ENCODE assay signal across 34 cellular contexts in genomic region chr3:81867875-81868274, GRCh38.
"Had no signal": no experiment of that assay in that cellular context is flagged by ENCODE, and none has a peak within 500 bp of the region (broad histone marks: within the 10 kb centered on the region; RNA-seq: fewer than 3 reads in every experiment).

No MANE protein-coding gene starts in this region.

- H3K4me3 ChIP-seq: adrenal gland, ascending aorta, body of pancreas, breast epithelium, cardiac muscle cell had no signal

- DNase-seq: activated effector memory CD4-positive, alpha-beta T cell treated with anti-CD3 and anti-CD28 coated beads, Interleukin-2, amount 50 U/mL, for 16 hours; activated effector memory CD4-positive, alpha-beta T cell treated with Interleukin-2 at 50 U/mL for 16 hours; activated gamma-delta T cell; activated gamma-delta T cell treated with Interleukin-2 at 50 U/mL for 16 hours; activated naive CD4-positive, alpha-beta T cell; activated naive CD4-positive, alpha-beta T cell treated with anti-CD3 and anti-CD28 coated beads for 36 hours; activated naive CD4-positive, alpha-beta T cell treated with anti-CD3 and anti-CD28 coated beads, Interleukin-2, amount 10 ng/mL, durations not matched to agents 7 days and 5 days; activated naive CD4-positive, alpha-beta T cell treated with anti-CD3 and anti-CD28 coated beads, Interleukin-2, amount 50 U/mL, for 16 hours; activated naive CD4-positive, alpha-beta T cell treated with Interleukin-2 at 50 U/mL for 16 hours; activated naive CD8-positive, alpha-beta T cell treated with anti-CD3 and anti-CD28 coated beads for 36 hours; activated naive CD8-positive, alpha-beta T cell treated with anti-CD3 and anti-CD28 coated beads, Interleukin-2, amount 10 ng/mL, durations not matched to agents 7 days and 5 days; activated naive CD8-positive, alpha-beta T cell treated with anti-CD3 and anti-CD28 coated beads, Interleukin-2, amount 50 U/mL, for 24 hours; activated T-cell treated with anti-CD3 and anti-CD28 coated beads, Interleukin-2, amount 50 U/mL, for 1 hour; activated T-cell treated with anti-CD3 and anti-CD28 coated beads, Interleukin-2, amount 50 U/mL, for 24 hours; activated T-cell treated with anti-CD3 and anti-CD28 coated beads, Interleukin-2, amount 50 U/mL, for 4 hours; activated T-cell treated with anti-CD3 and anti-CD28 coated beads, Interleukin-2, amount 50 U/mL, for 48 hours; activated T-cell treated with anti-CD3 and anti-CD28 coated beads, Interleukin-2, amount 50 U/mL, for 72 hours; adrenal gland; amniotic stem cell; amygdala; anterior cingulate cortex; aorta; body of pancreas; brain microvascular endothelial cell; caudate nucleus; central memory CD4-positive, alpha-beta T cell; cerebellar nuclear complex had no signal

- H3K4me1 ChIP-seq: adrenal gland, ascending aorta, body of pancreas, breast epithelium had no signal

- FAIRE-seq: astrocyte, bronchial epithelial cell had no signal

- H3K36me3 ChIP-seq: adrenal gland, ascending aorta, brain microvascular endothelial cell, breast epithelium, cardiac muscle cell had no signal

- H3K27me3 ChIP-seq: adrenal gland, ascending aorta, body of pancreas, brain microvascular endothelial cell, breast epithelium, cardiac muscle cell had no signal

- H3K27ac ChIP-seq: adrenal gland, ascending aorta, body of pancreas, brain microvascular endothelial cell, breast epithelium, cardiac muscle cell had no signal

- H3K9me3 ChIP-seq: adrenal gland, ascending aorta, body of pancreas, breast epithelium had no signal

- ATAC-seq: activated naive CD4-positive, alpha-beta T cell treated with anti-CD3 and anti-CD28 coated beads, Interleukin-2, amount 50 U/mL, for 72 hours; activated naive CD8-positive, alpha-beta T cell treated with anti-CD3 and anti-CD28 coated beads, Interleukin-2, amount 50 U/mL, for 24 hours; activated T-cell treated with anti-CD3 and anti-CD28 coated beads, Interleukin-2, amount 50 U/mL, for 4 hours; activated T-cell treated with anti-CD3 and anti-CD28 coated beads, Interleukin-2, amount 50 U/mL, for 72 hours; activated T-helper 17 cell treated with anti-CD3 and anti-CD28 coated beads, Interleukin-2, amount 50 U/mL, for 72 hours; body of pancreas had no signal
